9 cellular contexts compared by ENCODE assay signal in the genomic region with DNA sequence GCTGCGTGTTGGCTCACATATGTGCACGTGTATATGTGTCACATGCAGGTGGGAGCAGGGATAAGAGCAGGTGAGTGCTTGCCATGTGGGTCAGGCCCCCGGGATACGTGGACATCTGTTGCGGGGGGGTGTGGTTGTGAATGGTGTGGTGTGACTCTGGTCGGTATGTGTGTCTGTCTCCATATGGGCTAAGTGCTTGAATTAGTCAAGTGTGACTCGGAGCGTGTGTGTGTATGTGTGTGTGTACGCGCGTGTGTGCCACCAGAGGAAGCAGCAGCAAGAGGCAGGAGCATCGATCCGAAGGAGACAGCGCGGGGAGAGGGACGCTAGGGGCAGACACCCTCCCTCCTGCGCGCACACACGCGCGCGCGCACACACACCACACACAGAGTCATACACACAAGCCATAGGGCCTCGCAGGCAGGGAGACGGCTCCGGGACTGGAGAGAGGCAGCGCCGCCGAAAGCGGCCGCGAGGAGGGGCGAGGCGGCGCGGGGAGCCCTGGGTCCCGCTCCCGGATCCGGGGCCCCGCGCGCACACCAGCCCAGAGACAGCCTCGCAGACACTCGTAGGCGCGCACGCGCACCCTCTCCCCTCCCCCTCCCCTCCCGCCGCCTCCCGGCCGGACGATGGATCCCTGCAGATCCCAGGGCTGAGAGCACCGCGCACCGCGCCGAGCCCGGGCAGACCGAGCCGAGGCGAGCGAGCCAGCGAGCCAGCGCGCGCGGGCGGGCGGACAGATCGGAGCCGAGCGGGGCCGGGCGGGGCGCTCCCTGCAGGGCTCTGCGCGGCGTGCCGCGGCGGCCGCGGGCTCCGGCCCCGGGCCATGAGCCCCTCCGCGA. TPM values are rescaled to one million over a fixed set of nuclear protein-coding genes. Genes with fewer than 3 reads are reported as not detected.
DNase-seq lines count a peak whose midpoint lies in the region; ATAC-seq and TF ChIP-seq lines count a peak whose summit lies in the region.
"Had no signal": no experiment of that assay in that cellular context is flagged by ENCODE, and none has a peak within 500 bp of the region (broad histone marks: within the 10 kb centered on the region; RNA-seq: fewer than 3 reads in every experiment).

A gene (plus strand): TSS at position 597 of the 842 bp plus-strand sequence. CDS start 1,171 bp downstream, outside the sequence.

- peaks cover 5% of the 10 kb centered on the region for H3K4me1 ChIP-seq in colonic mucosa

- H3K27ac ChIP-seq in colonic mucosa, result no peak within 1 kb of the TSS
- H3K27ac ChIP-seq: epithelial cell of prostate had no signal

- peaks cover 11% of the 10 kb centered on the region for H3K27me3 ChIP-seq in colonic mucosa

- H3K9me3 ChIP-seq in colonic mucosa, result no peaks in the 10 kb centered on the region

- peak within 1 kb of the TSS; percentile 43 to 57 for H3K9ac ChIP-seq in colonic mucosa (ENCODE audit: low read depth in 2 of 2, low read length in 2 of 2)

- DNase-seq in GM10266 (ENCODE audit: extremely low spot score) (peak; percentile 72), NCI-H128 (lab: John Stamatoyannopoulos, UW; ENCODE audit: unreplicated experiment) (peak; percentile 50), colonic mucosa (peak; percentile 64), left colon (peak; percentile 57 to 71)
- DNase-seq in stimulated activated CD4-positive, alpha-beta T cell treated with anti-CD3 and anti-CD28 coated beads, Interleukin-15, amount 100 ng/mL, for 1 hour (ENCODE audit: low read depth in 1 of 2, low spot score in 1 of 2), result peak; percentile 21 to 44

- peak; percentile 47 to 66 for ATAC-seq in activated CD4-positive, CD25-positive, alpha-beta regulatory T cell treated with anti-CD3 and anti-CD28 coated beads, Interleukin-2, amount 50 U/mL, for 24 hours
- ATAC-seq in left colon, result peak; percentile 80
- ATAC-seq in HG03159 (IDR thresholded peaks at IDR 0.05; ENCODE audit: unreplicated experiment), result no peak
- ATAC-seq in HG02852 (IDR thresholded peaks at IDR 0.05; ENCODE audit: unreplicated experiment), result no peak

- intact Hi-C loops in colonic mucosa (cut with DNase I), result loop anchor here (5.0 kb wide), 1 partner anchor 280 kb away; no protein-coding TSS in a partner anchor
- intact Hi-C loops in left colon (cut with DNase I, micrococcal nuclease), result loop anchor here in 1 of 2 donors (10.0 kb wide), 1 partner anchor 92 kb away; a partner anchor contains a TSS

- peak within 1 kb of the TSS; percentile 63 for H3K4me3 ChIP-seq in colonic mucosa

- no peaks in the 10 kb centered on the region for H3K36me3 ChIP-seq in colonic mucosa

- no peak for TF ChIP-seq CTCF in GM10266 (IDR thresholded peaks at IDR 0.05; ENCODE audit: control insufficient read depth, insufficient read depth, low read depth, missing control alignments)
- TF ChIP-seq CTCF in colonic mucosa (IDR thresholded peaks at IDR 0.05), result no peak

RNA-seq across cellular contexts. Expression of the gene that starts here (rescaled TPM):
- total RNA-seq in colonic mucosa (1 to 10 TPM; 1.0 to 1.1 TPM), left colon (1 to 10 TPM in 1 of 2 donors, under 1 TPM in 1; 0.55 to 1.9 TPM)

Comparison
In these comparisons a context has a peak if more than half of its experiments do, and no peak if none do; other contexts are left out.
1. ATAC-seq: peak in activated CD4-positive, CD25-positive, alpha-beta regulatory T cell treated with anti-CD3 and anti-CD28 coated beads, Interleukin-2, amount 50 U/mL, for 24 hours (2 of 2) and left colon (single experiment); none in HG03159 (single experiment) and HG02852 (single experiment).
2. Peak in every context shown above with its lines, with median percentiles within 50 percentile points of each other: DNase-seq.